ENCODE assay signal across 8 cellular contexts in the genomic region with DNA sequence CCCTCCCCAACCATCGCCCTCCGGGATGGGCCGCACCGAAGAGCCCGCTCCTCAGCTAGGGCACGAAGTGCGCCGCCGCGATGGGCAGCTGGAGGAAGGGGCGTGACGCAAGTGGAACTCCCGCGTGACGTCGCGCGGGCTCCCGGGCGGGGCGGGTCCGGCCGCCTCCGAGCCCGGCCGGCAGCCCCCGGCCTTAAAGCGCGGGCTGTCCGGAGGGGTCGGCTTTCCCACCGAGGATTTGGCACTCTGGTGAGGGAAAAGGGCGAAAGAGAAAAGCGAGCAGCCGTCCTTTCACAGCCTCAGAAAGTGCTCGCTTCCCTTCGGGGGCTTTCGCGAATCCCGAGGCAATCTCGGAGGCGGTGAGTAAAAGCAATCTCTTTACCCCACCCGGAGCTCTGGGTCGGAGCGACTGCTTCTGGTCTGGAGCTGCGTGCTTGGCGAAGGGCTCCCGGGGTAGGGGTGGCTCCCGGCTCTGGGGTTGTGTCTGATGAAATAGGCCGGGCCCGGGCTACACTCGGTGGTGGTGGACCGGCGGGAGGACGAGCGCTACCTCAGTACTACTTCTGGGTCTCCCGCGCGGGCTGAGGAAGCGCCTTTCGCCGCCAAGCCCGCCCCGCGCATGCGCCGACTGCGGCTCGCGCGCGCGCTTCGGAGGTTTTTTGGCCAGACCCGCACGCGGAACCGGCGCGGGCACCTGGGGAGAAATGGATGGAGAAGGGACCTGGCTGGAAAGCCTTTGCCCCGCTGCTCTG. TPM values are rescaled to one million over a fixed set of nuclear protein-coding genes. Genes with fewer than 3 reads are reported as not detected.
DNase-seq lines count a peak whose midpoint lies in the region; ATAC-seq and TF ChIP-seq lines count a peak whose summit lies in the region.

A gene (plus strand): TSS at position 123 of the 752 bp plus-strand sequence. CDS start 3,524 bp downstream, outside the sequence.

- peaks cover 30% of the 10 kb centered on the region for H3K4me1 Mint-ChIP-seq in T-helper 1 cell treated with Interleukin-12 subunit alpha and Interleukin-12 subunit beta and Interleukin-4 antibody, amounts not matched to agents 30 μg/mL and 1 μg/mL, for 36 hours (ENCODE audit: low read depth)

- H3K9me3 ChIP-seq in prostate gland = no peaks in the 10 kb centered on the region

- peak within 1 kb of the TSS; percentile 96 for H3K27ac Mint-ChIP-seq in T-helper 1 cell treated with Interleukin-12 subunit alpha and Interleukin-12 subunit beta and Interleukin-4 antibody, amounts not matched to agents 30 μg/mL and 1 μg/mL, for 36 hours

- no peaks in the 10 kb centered on the region for H3K36me3 ChIP-seq in prostate gland

- peak within 1 kb of the TSS; percentile 97 for H3K4me3 Mint-ChIP-seq in T-helper 1 cell treated with Interleukin-12 subunit alpha and Interleukin-12 subunit beta and Interleukin-4 antibody, amounts not matched to agents 30 μg/mL and 1 μg/mL, for 36 hours

- no peaks in the 10 kb centered on the region for H3K9me3 Mint-ChIP-seq in T-helper 1 cell treated with Interleukin-12 subunit alpha and Interleukin-12 subunit beta and Interleukin-4 antibody, amounts not matched to agents 30 μg/mL and 1 μg/mL, for 36 hours

- peak within 1 kb of the TSS; percentile 99 for H3K27ac ChIP-seq in prostate gland

- no peaks in the 10 kb centered on the region for H3K4me1 ChIP-seq in prostate gland (replicated peaks)

- peak within 1 kb of the TSS; percentile 85 to 90 for H3K4me3 ChIP-seq in prostate gland

- intact Hi-C loops in left cardiac atrium (cut with DNase I) = loop anchor here in 1 of 2 donors (5.0 to 10.0 kb wide), 2 partner anchors 49 to 481 kb away; no protein-coding TSS in a partner anchor
- intact Hi-C loops in prostate gland (cut with DNase I) = loop anchor here (10.0 kb wide), 1 partner anchor 201 kb away; a partner anchor contains a TSS

- ATAC-seq in HG02798 (IDR thresholded peaks at IDR 0.05; ENCODE audit: poor library complexity, unreplicated experiment) (peak; percentile 85), left cardiac atrium (peak; percentile 97 to 98)

- in situ Hi-C loops in GM13976 (cut with MboI; ENCODE audit: low sequenced_read_pairs, unreplicated experiment) = no loop called here

- peak; percentile 73 for TF ChIP-seq POLR2A in prostate gland (IDR thresholded peaks at IDR 0.05)

- DNase-seq in GM13976 (ENCODE audit: low spot score) = peak; percentile 87
- DNase-seq in NCI-H1436 (lab: John Stamatoyannopoulos, UW) = peak; percentile 81
- peak; percentile 55 for DNase-seq in amniotic stem cell (lab: John Stamatoyannopoulos, UW)
- DNase-seq in left cardiac atrium = peak; percentile 90
- DNase-seq in prostate gland (ENCODE audit: low spot score) = peak; percentile 84
- DNase-seq in ureter (ENCODE audit: low spot score) = peak; percentile 80

- TF ChIP-seq CTCF in GM13976 (IDR thresholded peaks at IDR 0.05; ENCODE audit: borderline replicate concordance, control extremely low read depth, extremely low read depth, insufficient read depth, missing control alignments) = no peak
- TF ChIP-seq CTCF in prostate gland (IDR thresholded peaks at IDR 0.05) = peak in 1 of 4 experiments; percentile 31

- no peaks in the 10 kb centered on the region for H3K27me3 Mint-ChIP-seq in T-helper 1 cell treated with Interleukin-12 subunit alpha and Interleukin-12 subunit beta and Interleukin-4 antibody, amounts not matched to agents 30 μg/mL and 1 μg/mL, for 36 hours (ENCODE audit: low read depth)

- H3K27me3 ChIP-seq in prostate gland (replicated peaks; ENCODE audit: insufficient read depth) = no peaks in the 10 kb centered on the region

- WGBS in prostate gland = under 1% methylated on average over 72 of the region's 81 CpGs

- peaks cover 9% of the 10 kb centered on the region for H3K36me3 Mint-ChIP-seq in T-helper 1 cell treated with Interleukin-12 subunit alpha and Interleukin-12 subunit beta and Interleukin-4 antibody, amounts not matched to agents 30 μg/mL and 1 μg/mL, for 36 hours (ENCODE audit: low read depth)

RNA-seq across cellular contexts. Expression of the gene that starts here (rescaled TPM):
- total RNA-seq in left cardiac atrium (1 to 10 TPM; 7.9 to 9.2 TPM), prostate gland (10 to 100 TPM; 31.8 to 44.6 TPM), ureter (93.0 TPM)

Comparison
In these comparisons a context has a peak if more than half of its experiments do, and no peak if none do; other contexts are left out.
1. Peak in every context shown above with its lines: DNase-seq, ATAC-seq, H3K4me3 ChIP-seq and H3K27ac ChIP-seq.